In genomic region chr3:20225769-20226168, GRCh38 we compare ENCODE assay signal across 8 cellular contexts. TPM values are rescaled to one million over a fixed set of nuclear protein-coding genes. Genes with fewer than 3 reads are reported as not detected.
DNase-seq lines count a peak whose midpoint lies in the region; ATAC-seq and TF ChIP-seq lines count a peak whose summit lies in the region.

No MANE protein-coding gene starts in this region.

- no peak for TF ChIP-seq POLR2A in GM18505 (IDR thresholded peaks at IDR 0.05; ENCODE audit: borderline replicate concordance, extremely low read depth, insufficient read depth, insufficient read length)

- H3K4me3 ChIP-seq in epithelial cell of esophagus (ENCODE audit: low read length) = no peak overlapping the region

- DNase-seq in NOMO-1 treated with DMSO at 0.1 percent for 48 hours (lab: John Stamatoyannopoulos, UW; ENCODE audit: unreplicated experiment) (peak; percentile 18), NOMO-1 treated with dmso at 0.1 percent for 144 hours (lab: John Stamatoyannopoulos, UW; ENCODE audit: unreplicated experiment) (no peak), NCI-H526 treated with DMSO at 0.1 percent for 48 hours (lab: John Stamatoyannopoulos, UW) (peak; percentile 49), epithelial cell of esophagus (ENCODE audit: low read depth) (peak; percentile 41), putamen (ENCODE audit: low spot score) (peak; percentile 35), occipital lobe (lab: John Stamatoyannopoulos, UW) (no peak)

- ATAC-seq in HG02642 (IDR thresholded peaks at IDR 0.05; ENCODE audit: poor library complexity, unreplicated experiment) = no peak
- ATAC-seq in GM18505 (IDR thresholded peaks at IDR 0.05; ENCODE audit: unreplicated experiment) = no peak

- peak; percentile 45 for TF ChIP-seq CTCF in epithelial cell of esophagus (IDR thresholded peaks at IDR 0.05; ENCODE audit: insufficient read depth, low read depth, low read length, missing control alignments)

RNA-seq across cellular contexts. Expression of gene SGO1, which starts 39.8 kb away (rescaled TPM):
- total RNA-seq in occipital lobe = 1.7 TPM

Comparison
In these comparisons a context has a peak if more than half of its experiments do, and no peak if none do; other contexts are left out.
1. DNase-seq: peak in NOMO-1 treated with DMSO at 0.1 percent for 48 hours (single experiment), NCI-H526 treated with DMSO at 0.1 percent for 48 hours (single experiment), epithelial cell of esophagus (single experiment) and putamen (single experiment); none in NOMO-1 treated with dmso at 0.1 percent for 144 hours (single experiment) and occipital lobe (single experiment).